21 cellular contexts compared by ENCODE assay signal in genomic region chr3:112124901-112125607, GRCh38. TPM values are rescaled to one million over a fixed set of nuclear protein-coding genes. Genes with fewer than 3 reads are reported as not detected.
A peak's percentile ranks its signal among the peaks of the same experiment; 100 is the strongest.
DNase-seq lines count a peak whose midpoint lies in the region; ATAC-seq lines count a peak whose summit lies in the region.
"Had no signal": no experiment of that assay in that cellular context is flagged by ENCODE, and none has a peak within 500 bp of the region (broad histone marks: within the 10 kb centered on the region; RNA-seq: fewer than 3 reads in every experiment).

No MANE protein-coding gene starts in this region.

- DNase-seq in NCI-H510A treated with DMSO at 0.1 percent for 48 hours (lab: John Stamatoyannopoulos, UW) (peak; percentile 18), NCI-H510A (lab: John Stamatoyannopoulos, UW) (no peak), neuronal stem cell (ENCODE audit: low spot score) (no peak), H4 (ENCODE audit: low spot score) (no peak), amygdala (lab: John Stamatoyannopoulos, UW) (no peak)
- DNase-seq: ACHN; activated CD4-positive, alpha-beta T cell treated with anti-CD3 and anti-CD28 coated beads for 48 hours; activated gamma-delta T cell treated with Interleukin-2 at 50 U/mL for 16 hours; effector memory CD4-positive, alpha-beta T cell; left ventricle myocardium inferior; MM.1S; NCI-H2029 treated with DMSO at 0.1 percent for 48 hours; NCI-H69; stimulated activated CD4-positive, alpha-beta T cell treated with anti-CD3 and anti-CD28 coated beads, Interleukin-2, amount 100 ng/mL, for 48 hours; T-helper 9 cell; upper lobe of right lung had no signal

- peaks cover 31% of the 10 kb centered on the region for H3K4me1 Mint-ChIP-seq in activated T-helper 17 cell treated with anti-CD3 and anti-CD28 coated beads, Interleukin-2, amount 50 U/mL, for 72 hours

- no peak overlapping the region for H3K14ac ChIP-seq in neuronal stem cell (ENCODE audit: low read length)

- H3K4me3 Mint-ChIP-seq in activated T-helper 17 cell treated with anti-CD3 and anti-CD28 coated beads, Interleukin-2, amount 50 U/mL, for 72 hours, result no peak overlapping the region

- WGBS in HUES64, result 74% methylated on average over 5 of the region's 5 CpGs
- WGBS in neuronal stem cell (ENCODE audit: extremely low coverage in 2 of 2, insufficient read length in 2 of 2, insufficient replicate concordance in 1 of 2), 2 donors, result no CpG with 5 or more reads among the region's 5 CpGs

- H4K8ac ChIP-seq in neuronal stem cell (ENCODE audit: low read depth, low read length), result no peak overlapping the region

- H3K27ac Mint-ChIP-seq in activated T-helper 17 cell treated with anti-CD3 and anti-CD28 coated beads, Interleukin-2, amount 50 U/mL, for 72 hours, result peak overlapping the region; percentile 82

- H3K79me1 ChIP-seq in neuronal stem cell (ENCODE audit: low read depth, low read length), result no peaks in the 10 kb centered on the region

- no peak overlapping the region for H3K4me3 ChIP-seq in HUES64 (ENCODE audit: low read length)
- H3K4me3 ChIP-seq in neuronal stem cell (ENCODE audit: low read length in 2 of 2), result no peak overlapping the region
- H3K4me3 ChIP-seq: left ventricle myocardium inferior, skin epidermis, upper lobe of right lung had no signal

- peak overlapping the region; percentile 19 for H2BK12ac ChIP-seq in neuronal stem cell (ENCODE audit: low read length)

- H4K91ac ChIP-seq in neuronal stem cell (ENCODE audit: low read depth, low read length, poor library complexity), result no peak overlapping the region

- H3K36me3 Mint-ChIP-seq in activated T-helper 17 cell treated with anti-CD3 and anti-CD28 coated beads, Interleukin-2, amount 50 U/mL, for 72 hours (ENCODE audit: low read depth), result peaks cover 70% of the 10 kb centered on the region

- H2BK5ac ChIP-seq in neuronal stem cell (ENCODE audit: low read length), result no peak overlapping the region

- no peaks in the 10 kb centered on the region for H3K9me3 ChIP-seq in HUES64 (ENCODE audit: insufficient read depth, low read depth, low read length)
- H3K9me3 ChIP-seq in neuronal stem cell (replicated peaks in 1 of 2; ENCODE audit: control insufficient read depth in 2 of 2, insufficient read depth in 1 of 2, low read depth in 1 of 2, low read length in 2 of 2), result no peaks in the 10 kb centered on the region
- H3K9me3 ChIP-seq: left ventricle myocardium inferior, upper lobe of right lung had no signal

- no peaks in the 10 kb centered on the region for H3K36me3 ChIP-seq in HUES64 (ENCODE audit: insufficient read depth, low read length)
- H3K36me3 ChIP-seq in neuronal stem cell (replicated peaks in 1 of 2; ENCODE audit: control insufficient read depth in 2 of 2, insufficient read depth in 2 of 2, low read length in 2 of 2), result no peaks in the 10 kb centered on the region
- H3K36me3 ChIP-seq: upper lobe of right lung had no signal

- peak overlapping the region; percentile 9 for H2AFZ ChIP-seq in neuronal stem cell (ENCODE audit: low read length)

- H3K18ac ChIP-seq in neuronal stem cell (ENCODE audit: low read length), result no peak overlapping the region

- H2BK120ac ChIP-seq in neuronal stem cell (ENCODE audit: low read depth, low read length), result no peak overlapping the region

- no peak overlapping the region for H2AK5ac ChIP-seq in neuronal stem cell (ENCODE audit: low read depth, low read length)

- H3K9ac ChIP-seq in HUES64 (ENCODE audit: low read depth, low read length), result peak overlapping the region; percentile 15; the same call in 1 of the 2 replicates
- H3K9ac ChIP-seq in neuronal stem cell (ENCODE audit: low read depth, low read length, poor library complexity), result no peak overlapping the region

- ATAC-seq in activated T-helper 17 cell treated with anti-CD3 and anti-CD28 coated beads, Interleukin-2, amount 50 U/mL, for 72 hours (replicated peaks), result no peak
- ATAC-seq in HG02973 (IDR thresholded peaks at IDR 0.05; ENCODE audit: unreplicated experiment), result no peak
- ATAC-seq: upper lobe of right lung had no signal

- no peak overlapping the region for H3K4ac ChIP-seq in neuronal stem cell (ENCODE audit: low read length)

- no peaks in the 10 kb centered on the region for H3K9me3 Mint-ChIP-seq in activated T-helper 17 cell treated with anti-CD3 and anti-CD28 coated beads, Interleukin-2, amount 50 U/mL, for 72 hours

- H3K23ac ChIP-seq in neuronal stem cell (ENCODE audit: low read depth, low read length, poor library complexity), result no peak overlapping the region

- H3K4me1 ChIP-seq in HUES64 (ENCODE audit: insufficient read depth, low read length) (peaks cover 53% of the 10 kb centered on the region), neuronal stem cell (ENCODE audit: control insufficient read depth in 2 of 2, insufficient read depth in 1 of 2, low read depth in 1 of 2, low read length in 2 of 2) (peaks cover 18 to 19% of the 10 kb centered on the region in 2 donors)
- H3K4me1 ChIP-seq: upper lobe of right lung had no signal

- no peaks in the 10 kb centered on the region for H3K27me3 Mint-ChIP-seq in activated T-helper 17 cell treated with anti-CD3 and anti-CD28 coated beads, Interleukin-2, amount 50 U/mL, for 72 hours

- H2BK15ac ChIP-seq in neuronal stem cell (ENCODE audit: low read length), result no peak overlapping the region

- H3K27ac ChIP-seq in HUES64 (ENCODE audit: low read depth, low read length) (peak overlapping the region; percentile 32), neuronal stem cell (replicated peaks; ENCODE audit: low read length) (no peak overlapping the region)
- H3K27ac ChIP-seq: left ventricle myocardium inferior, upper lobe of right lung had no signal

- H3K4me2 ChIP-seq in neuronal stem cell (ENCODE audit: insufficient read depth, low read length, poor library complexity, severe bottlenecking), result no peak overlapping the region

- H3K27me3 ChIP-seq in HUES64 (ENCODE audit: insufficient read depth, low read length) (no peaks in the 10 kb centered on the region), neuronal stem cell (ENCODE audit: control insufficient read depth in 3 of 3, insufficient read depth in 3 of 3, low read depth in 1 of 3, low read length in 3 of 3) (no peaks in the 10 kb centered on the region)
- H3K27me3 ChIP-seq: upper lobe of right lung had no signal

RNA-seq across cellular contexts. Expression of gene GCSAM, which starts 8.0 kb away (rescaled TPM):
- not detected for polyA plus RNA-seq in HUES64 (2013, experiment 1 of 2)
- polyA plus RNA-seq in HUES64 (2013, experiment 2 of 2), result not detected
- total RNA-seq in activated T-helper 17 cell treated with anti-CD3 and anti-CD28 coated beads, Interleukin-2, amount 50 U/mL, for 72 hours, result 10 to 100 TPM; 13.5 to 18.6 TPM
- not detected for polyA plus RNA-seq in neuronal stem cell (2013, experiment 1 of 2)
- polyA plus RNA-seq in neuronal stem cell (2013, experiment 2 of 2), result not detected
- total RNA-seq in H4 (2014; rRNA removed; shearing (Covaris generic)), result not detected in 2 replicates
- total RNA-seq: SK-MEL-5 had no signal

RNA-seq across cellular contexts. Expression of gene C3orf52, which starts 38.9 kb away (rescaled TPM):
- 11.8 TPM for polyA plus RNA-seq in HUES64 (2013, experiment 1 of 2)
- 12.3 TPM for polyA plus RNA-seq in HUES64 (2013, experiment 2 of 2)
- 10 to 100 TPM in 1 of 2 donors, 1 to 10 TPM in 1; 9.9 to 14.5 TPM for total RNA-seq in activated T-helper 17 cell treated with anti-CD3 and anti-CD28 coated beads, Interleukin-2, amount 50 U/mL, for 72 hours
- 1.4 TPM for polyA plus RNA-seq in neuronal stem cell (2013, experiment 1 of 2)
- 1.6 TPM for polyA plus RNA-seq in neuronal stem cell (2013, experiment 2 of 2)
- total RNA-seq in H4 (2014; rRNA removed; shearing (Covaris generic)), result 2.0 and 3.0 TPM in 2 replicates

Comparison
In these comparisons a context has a peak if more than half of its experiments do, and no peak if none do; other contexts are left out.
1. RNA of gene GCSAM, which starts 8.0 kb away (total RNA-seq): 13.5 to 18.6 TPM in activated T-helper 17 cell treated with anti-CD3 and anti-CD28 coated beads, Interleukin-2, amount 50 U/mL, for 72 hours; not detected in H4; every median in the first group is over 10 times any median in the second.